21 cellular contexts compared by ENCODE assay signal in genomic region chr2:181117176-181117925, GRCh38.
DNase-seq lines count a peak whose midpoint lies in the region; ATAC-seq and TF ChIP-seq lines count a peak whose summit lies in the region.
"Had no signal": no experiment of that assay in that cellular context is flagged by ENCODE, and none has a peak within 500 bp of the region (broad histone marks: within the 10 kb centered on the region; RNA-seq: fewer than 3 reads in every experiment).

No MANE protein-coding gene starts in this region.

- H3F3A ChIP-seq in GM23338 (replicated peaks; ENCODE audit: low read depth): no peaks in the 10 kb centered on the region

- H3K9ac ChIP-seq in colonic mucosa (ENCODE audit: low read depth in 2 of 2, low read length in 2 of 2): no peak overlapping the region

- H3K27me3 Mint-ChIP-seq in GM23338 (ENCODE audit: insufficient read depth, low read depth, poor library complexity) (no peaks in the 10 kb centered on the region), memory B cell (no peaks in the 10 kb centered on the region)

- H2AFZ ChIP-seq in GM23338: peak overlapping the region; percentile 60; the same call in 1 of the 2 replicates

- no peak for TF ChIP-seq CTCF in heart right ventricle (IDR thresholded peaks at IDR 0.05)
- no peak for TF ChIP-seq CTCF in GM23338 (conservative IDR thresholded peaks at IDR 0.05; ENCODE audit: low read depth in 2 of 2)
- TF ChIP-seq CTCF in colonic mucosa (IDR thresholded peaks at IDR 0.05): no peak

- no peak for DNase-seq in Right ventricle myocardium superior
- DNase-seq in heart right ventricle: no peak
- DNase-seq in GM23338 (ENCODE audit: low spot score): no peak
- peak; percentile 95 for DNase-seq in NCI-H82 (lab: John Stamatoyannopoulos, UW)
- no peak for DNase-seq in memory B cell (ENCODE audit: low spot score in 2 of 2)
- DNase-seq in colonic mucosa: no peak
- DNase-seq: ACHN, AML-193, Caco-2, DMS79, HCEC 1CT, KBM-7, NCI-H1048, NCI-H187, NCI-H510A treated with DMSO at 0.1 percent for 48 hours, PC-3, T-helper 2 cell had no signal

- H3K27ac ChIP-seq in heart right ventricle (no peak overlapping the region), GM23338 (ENCODE audit: low read depth) (no peak overlapping the region), colonic mucosa (no peak overlapping the region)
- H3K27ac ChIP-seq: RWPE1, SJSA1 had no signal

- H3K36me3 Mint-ChIP-seq in GM23338 (ENCODE audit: low read depth) (no peaks in the 10 kb centered on the region), memory B cell (no peaks in the 10 kb centered on the region)

- no peak overlapping the region for H3K4me3 Mint-ChIP-seq in GM23338
- H3K4me3 Mint-ChIP-seq in memory B cell: no peak overlapping the region

- H3K4me1 ChIP-seq in heart right ventricle (no peaks in the 10 kb centered on the region), GM23338 (ENCODE audit: insufficient read depth) (no peaks in the 10 kb centered on the region), colonic mucosa (no peaks in the 10 kb centered on the region)
- H3K4me1 ChIP-seq: Caco-2 had no signal

- peak; percentile 66 for ATAC-seq in Right ventricle myocardium superior (ENCODE audit: poor library complexity)
- no peak for ATAC-seq in heart right ventricle
- ATAC-seq in GM23338: no peak
- ATAC-seq in memory B cell (ENCODE audit: low read depth): no peak
- no peak for ATAC-seq in esophagus mucosa
- ATAC-seq in HG02885 (IDR thresholded peaks at IDR 0.05; ENCODE audit: poor library complexity, unreplicated experiment): no peak
- ATAC-seq: PC-3 had no signal

- no peaks in the 10 kb centered on the region for H3K27me3 ChIP-seq in heart right ventricle
- H3K27me3 ChIP-seq in GM23338 (ENCODE audit: insufficient read depth): no peaks in the 10 kb centered on the region
- no peaks in the 10 kb centered on the region for H3K27me3 ChIP-seq in colonic mucosa
- H3K27me3 ChIP-seq: SJSA1 had no signal

- H3K9me3 Mint-ChIP-seq in GM23338 (no peaks in the 10 kb centered on the region), memory B cell (no peaks in the 10 kb centered on the region)

- H3K4me1 Mint-ChIP-seq in GM23338: no peaks in the 10 kb centered on the region
- no peaks in the 10 kb centered on the region for H3K4me1 Mint-ChIP-seq in memory B cell

- H3K4me3 ChIP-seq in heart right ventricle (no peak overlapping the region), GM23338 (no peak overlapping the region), colonic mucosa (no peak overlapping the region)
- H3K4me3 ChIP-seq: SJSA1 had no signal

- no peaks in the 10 kb centered on the region for H3K9me2 ChIP-seq in GM23338 (ENCODE audit: insufficient read depth)

- intact Hi-C loops in Right ventricle myocardium superior (cut with DNase I): no loop called here
- intact Hi-C loops in heart right ventricle (cut with DNase I): no loop called here
- intact Hi-C loops in colonic mucosa (cut with DNase I): no loop called here

- H3K36me3 ChIP-seq in heart right ventricle: no peaks in the 10 kb centered on the region
- no peaks in the 10 kb centered on the region for H3K36me3 ChIP-seq in GM23338 (ENCODE audit: insufficient read depth)
- H3K36me3 ChIP-seq in colonic mucosa: no peaks in the 10 kb centered on the region
- H3K36me3 ChIP-seq: SJSA1 had no signal

- H3K9me3 ChIP-seq in heart right ventricle (no peaks in the 10 kb centered on the region), colonic mucosa (no peaks in the 10 kb centered on the region)
- H3K9me3 ChIP-seq: Caco-2, SJSA1 had no signal

- H3K4me2 ChIP-seq in GM23338: no peak overlapping the region

- H3K27ac Mint-ChIP-seq in GM23338: no peak overlapping the region; the same call in 1 of the 2 replicates
- H3K27ac Mint-ChIP-seq in memory B cell: peak overlapping the region; percentile 18

- no peaks in the 10 kb centered on the region for H4K20me1 ChIP-seq in GM23338 (replicated peaks; ENCODE audit: insufficient read depth)

- no peaks in the 10 kb centered on the region for H3K79me2 ChIP-seq in GM23338 (replicated peaks; ENCODE audit: insufficient read depth)

TF ChIP-seq in GM23338, 12 proteins besides CTCF, POLR2A, EP300 and RAD21 (continues in another document):
- TF ChIP-seq STAT1 (IDR thresholded peaks at IDR 0.05; ENCODE audit: unreplicated experiment): no peak
- no peak for TF ChIP-seq CREB1 (CRISPR knock-in tag; IDR thresholded peaks at IDR 0.05; ENCODE audit: low read depth)
- no peak for TF ChIP-seq NANOG (IDR thresholded peaks at IDR 0.05; ENCODE audit: borderline replicate concordance)
- no peak for TF ChIP-seq POLR2AphosphoS5 (IDR thresholded peaks at IDR 0.05; ENCODE audit: low read depth)
- TF ChIP-seq JUNB (IDR thresholded peaks at IDR 0.05; ENCODE audit: unreplicated experiment): no peak
- TF ChIP-seq, protein P1, sequence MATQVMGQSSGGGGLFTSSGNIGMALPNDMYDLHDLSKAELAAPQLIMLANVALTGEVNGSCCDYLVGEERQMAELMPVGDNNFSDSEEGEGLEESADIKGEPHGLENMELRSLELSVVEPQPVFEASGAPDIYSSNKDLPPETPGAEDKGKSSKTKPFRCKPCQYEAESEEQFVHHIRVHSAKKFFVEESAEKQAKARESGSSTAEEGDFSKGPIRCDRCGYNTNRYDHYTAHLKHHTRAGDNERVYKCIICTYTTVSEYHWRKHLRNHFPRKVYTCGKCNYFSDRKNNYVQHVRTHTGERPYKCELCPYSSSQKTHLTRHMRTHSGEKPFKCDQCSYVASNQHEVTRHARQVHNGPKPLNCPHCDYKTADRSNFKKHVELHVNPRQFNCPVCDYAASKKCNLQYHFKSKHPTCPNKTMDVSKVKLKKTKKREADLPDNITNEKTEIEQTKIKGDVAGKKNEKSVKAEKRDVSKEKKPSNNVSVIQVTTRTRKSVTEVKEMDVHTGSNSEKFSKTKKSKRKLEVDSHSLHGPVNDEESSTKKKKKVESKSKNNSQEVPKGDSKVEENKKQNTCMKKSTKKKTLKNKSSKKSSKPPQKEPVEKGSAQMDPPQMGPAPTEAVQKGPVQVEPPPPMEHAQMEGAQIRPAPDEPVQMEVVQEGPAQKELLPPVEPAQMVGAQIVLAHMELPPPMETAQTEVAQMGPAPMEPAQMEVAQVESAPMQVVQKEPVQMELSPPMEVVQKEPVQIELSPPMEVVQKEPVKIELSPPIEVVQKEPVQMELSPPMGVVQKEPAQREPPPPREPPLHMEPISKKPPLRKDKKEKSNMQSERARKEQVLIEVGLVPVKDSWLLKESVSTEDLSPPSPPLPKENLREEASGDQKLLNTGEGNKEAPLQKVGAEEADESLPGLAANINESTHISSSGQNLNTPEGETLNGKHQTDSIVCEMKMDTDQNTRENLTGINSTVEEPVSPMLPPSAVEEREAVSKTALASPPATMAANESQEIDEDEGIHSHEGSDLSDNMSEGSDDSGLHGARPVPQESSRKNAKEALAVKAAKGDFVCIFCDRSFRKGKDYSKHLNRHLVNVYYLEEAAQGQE (IDR thresholded peaks at IDR 0.05; ENCODE audit: unreplicated experiment): no peak
